In genomic region chr5:80185535-80185934, GRCh38 we compare ENCODE assay signal across 8 cellular contexts.
DNase-seq lines count a peak whose midpoint lies in the region; ATAC-seq and TF ChIP-seq lines count a peak whose summit lies in the region.
"Not testable (repeated sequence)": the region's sequence is repeated elsewhere in the genome, so short reads cannot be mapped to it uniquely, and the experiment has no call there.

No MANE protein-coding gene starts in this region.

- H3K18ac ChIP-seq in H9 (ENCODE audit: insufficient read length, low read depth, low read length) = peak overlapping the region; percentile 68

- H2BK12ac ChIP-seq in H9 (ENCODE audit: insufficient read length, low read depth, low read length) = not testable (repeated sequence)

- ATAC-seq in activated CD8-positive, alpha-beta T cell treated with anti-CD3 and anti-CD28 coated beads for 36 hours; stimulated activated memory B cell treated with anti-CD40 and anti-IgM and Interleukin-4, amounts not matched to agents 10 μg/mL and 1 μg/mL and 100 μg/mL, for 72 hours: not testable (repeated sequence)

- H3K23ac ChIP-seq in H9 (ENCODE audit: insufficient read length, low read depth, low read length) = not testable (repeated sequence)

- not testable (repeated sequence) for H4K8ac ChIP-seq in H9 (replicated peaks; ENCODE audit: insufficient read length, low read depth, low read length)

- peak; percentile 86 for DNase-seq in H9
- not testable (repeated sequence) for DNase-seq in PC-9; activated CD8-positive, alpha-beta T cell treated with anti-CD3 and anti-CD28 coated beads for 36 hours; epithelial cell of prostate (ENCODE audit: low read depth, low spot score); mesothelial cell of epicardium (ENCODE audit: low spot score in 2 of 2, unreplicated experiment in 2 of 2)

- H4K5ac ChIP-seq in H9 (ENCODE audit: insufficient read length, low read depth, low read length) = not testable (repeated sequence)

- not testable (repeated sequence) for H3K27me3 ChIP-seq in H9 (ENCODE audit: insufficient read depth, low read length); PC-9 (ENCODE audit: insufficient read depth, low read depth)

- not testable (repeated sequence) for H3K4me3 ChIP-seq in PC-9

- H2BK20ac ChIP-seq in H9 (ENCODE audit: low read depth, low read length, poor library complexity, severe bottlenecking) = not testable (repeated sequence)

- WGBS in H9 (ENCODE audit: extremely low coverage, insufficient read length, low lambda C conversion rate) = no CpG with 5 or more reads among the region's 9 CpGs

- H3K36me3 Mint-ChIP-seq in H9 (ENCODE audit: insufficient read depth in 1 of 3, low read depth in 3 of 3); activated naive CD8-positive, alpha-beta T cell; mesothelial cell of epicardium: not testable (repeated sequence)
- peaks cover 29% of the 10 kb centered on the region for H3K36me3 Mint-ChIP-seq in activated CD8-positive, alpha-beta T cell treated with anti-CD3 and anti-CD28 coated beads for 36 hours (ENCODE audit: low read depth)
- peaks cover 12% of the 10 kb centered on the region for H3K36me3 Mint-ChIP-seq in stimulated activated memory B cell treated with anti-CD40 and anti-IgM and Interleukin-4, amounts not matched to agents 10 μg/mL and 1 μg/mL and 100 μg/mL, for 72 hours

- CTCF ChIA-PET in PC-9 (lab: Charles Lee) = interaction anchor here (0.5 kb wide), 1 partner anchor 21 kb away, joined by 3 read pairs; no protein-coding TSS in a partner anchor
- CTCF ChIA-PET in activated CD8-positive, alpha-beta T cell treated with anti-CD3 and anti-CD28 coated beads for 36 hours (lab: Charles Lee) = interaction anchor here (0.9 to 1.9 kb wide), 4 partner anchors 9 to 94 kb away, joined by 3 to 4 read pairs (median 4); no protein-coding TSS in a partner anchor

- H3F3A ChIP-seq in PC-9 (ENCODE audit: insufficient read depth, low read depth) = peaks cover 83% of the 10 kb centered on the region

- not testable (repeated sequence) for H2BK120ac ChIP-seq in H9 (ENCODE audit: low read depth, low read length, poor library complexity, severe bottlenecking)

- H3K14ac ChIP-seq in H9 (ENCODE audit: insufficient read depth, low read length) = not testable (repeated sequence)

- H4K20me1 ChIP-seq in H9 (ENCODE audit: control insufficient read depth, insufficient read depth, insufficient read length); PC-9 (ENCODE audit: insufficient read depth): not testable (repeated sequence)

- H3K9me3 Mint-ChIP-seq in H9; activated CD8-positive, alpha-beta T cell treated with anti-CD3 and anti-CD28 coated beads for 36 hours; activated naive CD8-positive, alpha-beta T cell (ENCODE audit: low read depth); mesothelial cell of epicardium; stimulated activated memory B cell treated with anti-CD40 and anti-IgM and Interleukin-4, amounts not matched to agents 10 μg/mL and 1 μg/mL and 100 μg/mL, for 72 hours: not testable (repeated sequence)

- H3K4me1 ChIP-seq in H9 (ENCODE audit: insufficient read depth, low read length) (peaks cover 27% of the 10 kb centered on the region), PC-9 (replicated peaks; ENCODE audit: insufficient read depth) (peaks cover 88% of the 10 kb centered on the region)

- not testable (repeated sequence) for H4K91ac ChIP-seq in H9 (ENCODE audit: insufficient read length, low read depth, low read length)

- not testable (repeated sequence) for H3K56ac ChIP-seq in H9 (ENCODE audit: insufficient read length, low read depth, low read length)

- H3K23me2 ChIP-seq in H9 (ENCODE audit: insufficient read length, low read depth, low read length, poor library complexity, severe bottlenecking) = not testable (repeated sequence)

- POLR2A ChIA-PET in PC-9 (lab: Charles Lee; ENCODE audit: unreplicated experiment) = interaction anchor here (0.6 kb wide), 1 partner anchor 20 kb away, joined by 5 read pairs; no protein-coding TSS in a partner anchor
- POLR2A ChIA-PET in activated CD8-positive, alpha-beta T cell treated with anti-CD3 and anti-CD28 coated beads for 36 hours (lab: Charles Lee) = interaction anchor here (0.9 to 4.8 kb wide), 6 partner anchors 33 to 89 kb away, joined by 3 to 19 read pairs (median 4); partner anchors contain the start of gene SERINC5

- H3T11ph ChIP-seq in H9 (ENCODE audit: low read length) = not testable (repeated sequence)

- not testable (repeated sequence) for H2BK15ac ChIP-seq in H9 (ENCODE audit: low read depth, low read length)

- H2BK5ac ChIP-seq in H9 (ENCODE audit: insufficient read length, low read length) = peak overlapping the region; percentile 74

- peak overlapping the region; percentile 93 to 97 (median 96) for H3K27ac Mint-ChIP-seq in H9
- peak overlapping the region; percentile 86 for H3K27ac Mint-ChIP-seq in activated CD8-positive, alpha-beta T cell treated with anti-CD3 and anti-CD28 coated beads for 36 hours
- H3K27ac Mint-ChIP-seq in activated naive CD8-positive, alpha-beta T cell = peak overlapping the region; percentile 90
- H3K27ac Mint-ChIP-seq in mesothelial cell of epicardium = peak overlapping the region; percentile 88
- peak overlapping the region; percentile 34 for H3K27ac Mint-ChIP-seq in stimulated activated memory B cell treated with anti-CD40 and anti-IgM and Interleukin-4, amounts not matched to agents 10 μg/mL and 1 μg/mL and 100 μg/mL, for 72 hours

- peaks cover 14% of the 10 kb centered on the region; the same call in 1 of the 2 replicates for H3K79me2 ChIP-seq in H9 (ENCODE audit: insufficient read depth, low read length)
- H3K79me2 ChIP-seq in PC-9 (ENCODE audit: low read depth) = peaks cover 70% of the 10 kb centered on the region

- H3K4me2 ChIP-seq in H9 (ENCODE audit: insufficient read depth, insufficient read length, low read length) = peak overlapping the region; percentile 13
- peak overlapping the region; percentile 68 for H3K4me2 ChIP-seq in PC-9

- H2AFZ ChIP-seq in H9 (ENCODE audit: low read length); PC-9: not testable (repeated sequence)

- not testable (repeated sequence) for TF ChIP-seq CTCF in C4-2B (conservative IDR thresholded peaks at IDR 0.05); H9 (conservative IDR thresholded peaks at IDR 0.05); PC-9 (conservative IDR thresholded peaks at IDR 0.05); activated CD8-positive, alpha-beta T cell treated with anti-CD3 and anti-CD28 coated beads for 36 hours (IDR thresholded peaks at IDR 0.05); mesothelial cell of epicardium (IDR thresholded peaks at IDR 0.05; ENCODE audit: unreplicated experiment)

- intact Hi-C loops in PC-9 (cut with micrococcal nuclease; ENCODE audit: unreplicated experiment); activated CD8-positive, alpha-beta T cell treated with anti-CD3 and anti-CD28 coated beads for 36 hours (cut with micrococcal nuclease): not testable (repeated sequence)

- not testable (repeated sequence) for H3K27me3 Mint-ChIP-seq in H9 (ENCODE audit: low read depth); activated CD8-positive, alpha-beta T cell treated with anti-CD3 and anti-CD28 coated beads for 36 hours; activated naive CD8-positive, alpha-beta T cell; mesothelial cell of epicardium (ENCODE audit: low read depth); stimulated activated memory B cell treated with anti-CD40 and anti-IgM and Interleukin-4, amounts not matched to agents 10 μg/mL and 1 μg/mL and 100 μg/mL, for 72 hours

- peaks cover 74 to 84% of the 10 kb centered on the region in 2 experiments for H3K4me1 Mint-ChIP-seq in H9
- H3K4me1 Mint-ChIP-seq in activated CD8-positive, alpha-beta T cell treated with anti-CD3 and anti-CD28 coated beads for 36 hours (ENCODE audit: low read depth) = peaks cover 85% of the 10 kb centered on the region
- H3K4me1 Mint-ChIP-seq in activated naive CD8-positive, alpha-beta T cell (ENCODE audit: low read depth) = peaks cover 92% of the 10 kb centered on the region
- H3K4me1 Mint-ChIP-seq in mesothelial cell of epicardium = peaks cover 87% of the 10 kb centered on the region
- H3K4me1 Mint-ChIP-seq in stimulated activated memory B cell treated with anti-CD40 and anti-IgM and Interleukin-4, amounts not matched to agents 10 μg/mL and 1 μg/mL and 100 μg/mL, for 72 hours = peaks cover 51% of the 10 kb centered on the region

- not testable (repeated sequence) for H3K36me3 ChIP-seq in PC-9 (ENCODE audit: low read depth)

- not testable (repeated sequence) for H3K9me2 ChIP-seq in PC-9 (ENCODE audit: insufficient read depth)

- H3K79me1 ChIP-seq in H9 (ENCODE audit: insufficient read depth, low read depth, low read length, poor library complexity, severe bottlenecking) = not testable (repeated sequence)

- H3K9ac ChIP-seq in H9 (ENCODE audit: extremely low read depth, insufficient read length, low read length) = not testable (repeated sequence)

- BruUV-seq in PC-9 (replicated peaks; lab: Mats Ljungman, UMichigan) = not testable (repeated sequence)

- peak overlapping the region; percentile 60 for H2AK5ac ChIP-seq in H9 (ENCODE audit: insufficient read length, low read length)

- H3K9me3 ChIP-seq in H9 (ENCODE audit: control insufficient read depth, low read depth, low read length); PC-9 (ENCODE audit: insufficient read depth, low read depth): not testable (repeated sequence)

- peak overlapping the region; percentile 31 to 49; a peak in 4 of 5 replicates for H3K4me3 Mint-ChIP-seq in H9
- H3K4me3 Mint-ChIP-seq in activated CD8-positive, alpha-beta T cell treated with anti-CD3 and anti-CD28 coated beads for 36 hours = peak overlapping the region; percentile 47
- H3K4me3 Mint-ChIP-seq in activated naive CD8-positive, alpha-beta T cell = peak overlapping the region; percentile 46
- not testable (repeated sequence) for H3K4me3 Mint-ChIP-seq in mesothelial cell of epicardium; stimulated activated memory B cell treated with anti-CD40 and anti-IgM and Interleukin-4, amounts not matched to agents 10 μg/mL and 1 μg/mL and 100 μg/mL, for 72 hours

- H3K27ac ChIP-seq in C4-2B = peak overlapping the region; percentile 99
- peak overlapping the region; percentile 99 for H3K27ac ChIP-seq in H9 (ENCODE audit: insufficient read length, low read depth, low read length)
- peak overlapping the region; percentile 99 for H3K27ac ChIP-seq in PC-9
- H3K27ac ChIP-seq in epithelial cell of prostate = peak overlapping the region; percentile 77

- not testable (repeated sequence) for H3K4ac ChIP-seq in H9 (ENCODE audit: low read depth, low read length)

Comparison
In these comparisons a context has a peak if more than half of its experiments do, and no peak if none do; other contexts are left out.
1. H3K27ac Mint-ChIP-seq: peak in every context shown above with its lines; median percentile 96 in H9; 90 in activated naive CD8-positive, alpha-beta T cell; 88 in mesothelial cell of epicardium; 86 in activated CD8-positive, alpha-beta T cell treated with anti-CD3 and anti-CD28 coated beads for 36 hours; 34 in stimulated activated memory B cell treated with anti-CD40 and anti-IgM and Interleukin-4, amounts not matched to agents 10 μg/mL and 1 μg/mL and 100 μg/mL, for 72 hours.